16 cellular contexts compared by ENCODE assay signal in genomic region chr16:10929853-10930754, GRCh38. TPM values are rescaled to one million over a fixed set of nuclear protein-coding genes. Genes with fewer than 3 reads are reported as not detected.
DNase-seq lines count a peak whose midpoint lies in the region; ATAC-seq, FAIRE-seq and TF ChIP-seq lines count a peak whose summit lies in the region.
"Had no signal": no experiment of that assay in that cellular context is flagged by ENCODE, and none has a peak within 500 bp of the region (broad histone marks: within the 10 kb centered on the region; RNA-seq: fewer than 3 reads in every experiment).

No MANE protein-coding gene starts in this region.

- ATAC-seq in GM12878 (peak; percentile 4; the same call in 2 of the 3 replicates), HG03565 (IDR thresholded peaks at IDR 0.05; ENCODE audit: unreplicated experiment) (no peak)
- ATAC-seq: naive thymus-derived CD8-positive, alpha-beta T cell had no signal

- POLR2A ChIA-PET in activated CD4-positive, alpha-beta memory T cell treated with anti-CD3 and anti-CD28 coated beads, Interleukin-2, amount 10 ng/mL, durations not matched to agents 7 days and 5 days (lab: Charles Lee) = no interaction called here
- POLR2A ChIA-PET in activated CD4-positive, alpha-beta memory T cell treated with anti-CD3 and anti-CD28 coated beads for 36 hours (lab: Charles Lee) = no interaction called here
- POLR2A ChIA-PET in GM12878 (lab: Charles Lee) = interaction anchor here (1.2 kb wide), 2 partner anchors 8 to 24 kb away, joined by 3 to 4 read pairs; no protein-coding TSS in a partner anchor

- H3K4me2 ChIP-seq in GM12878 (ENCODE audit: control insufficient read depth, insufficient read depth) = no peak overlapping the region

- H3K27me3 Mint-ChIP-seq in activated CD4-positive, alpha-beta memory T cell treated with anti-CD3 and anti-CD28 coated beads, Interleukin-2, amount 10 ng/mL, durations not matched to agents 7 days and 5 days = no peaks in the 10 kb centered on the region
- no peaks in the 10 kb centered on the region for H3K27me3 Mint-ChIP-seq in activated CD4-positive, alpha-beta memory T cell treated with anti-CD3 and anti-CD28 coated beads for 36 hours
- H3K27me3 Mint-ChIP-seq: naive thymus-derived CD8-positive, alpha-beta T cell had no signal

- H3K4me1 ChIP-seq in GM12878 (ENCODE audit: control insufficient read depth, insufficient read depth, low read length) (peaks cover 3% of the 10 kb centered on the region), skeletal muscle tissue (ENCODE audit: control insufficient read depth in 3 of 3, insufficient read depth in 3 of 3, low read length in 3 of 3) (peaks cover 36 to 46% (median 40%) of the 10 kb centered on the region in 3 donors)

- H3K9ac ChIP-seq in GM12878 (ENCODE audit: control insufficient read depth, insufficient read depth, low read length) (no peak overlapping the region), skeletal muscle tissue (ENCODE audit: low read depth in 1 of 3, low read length in 3 of 3) (no peak overlapping the region)

- peaks cover 26% of the 10 kb centered on the region for H3K4me1 Mint-ChIP-seq in activated CD4-positive, alpha-beta memory T cell treated with anti-CD3 and anti-CD28 coated beads, Interleukin-2, amount 10 ng/mL, durations not matched to agents 7 days and 5 days
- peaks cover 14% of the 10 kb centered on the region for H3K4me1 Mint-ChIP-seq in activated CD4-positive, alpha-beta memory T cell treated with anti-CD3 and anti-CD28 coated beads for 36 hours (ENCODE audit: low read depth)

- H3K36me3 Mint-ChIP-seq in activated CD4-positive, alpha-beta memory T cell treated with anti-CD3 and anti-CD28 coated beads, Interleukin-2, amount 10 ng/mL, durations not matched to agents 7 days and 5 days (ENCODE audit: low read depth) = peaks cover 16% of the 10 kb centered on the region
- peaks cover 31% of the 10 kb centered on the region for H3K36me3 Mint-ChIP-seq in activated CD4-positive, alpha-beta memory T cell treated with anti-CD3 and anti-CD28 coated beads for 36 hours

- H3K27me3 ChIP-seq in GM12878 (replicated peaks in 1 of 2; ENCODE audit: control insufficient read depth in 2 of 2, insufficient read depth in 2 of 2, low read length in 1 of 2) (no peaks in the 10 kb centered on the region), skeletal muscle tissue (ENCODE audit: control insufficient read depth in 3 of 3, insufficient read depth in 3 of 3, low read length in 3 of 3) (no peaks in the 10 kb centered on the region)
- H3K27me3 ChIP-seq: sigmoid colon, thyroid gland had no signal

- H3K4me3 ChIP-seq in GM12878 = no peak overlapping the region
- no peak overlapping the region for H3K4me3 ChIP-seq in skeletal muscle tissue (ENCODE audit: low read length in 3 of 3)
- H3K4me3 ChIP-seq: sigmoid colon, thyroid gland had no signal

- in situ Hi-C loops in GM12878 (cut with MboI) = no loop called here
- in situ Hi-C loops in G401 (cut with HindIII; ENCODE audit: low sequenced_read_pairs) = no loop called here

- H4K20me1 ChIP-seq in GM12878 (ENCODE audit: control insufficient read depth, insufficient read depth) = no peaks in the 10 kb centered on the region; the same call in 1 of the 2 replicates

- H3K79me2 ChIP-seq in GM12878 (ENCODE audit: control insufficient read depth, insufficient read depth, low read length) = peaks cover 6% of the 10 kb centered on the region

- intact Hi-C loops in activated CD4-positive, alpha-beta memory T cell treated with anti-CD3 and anti-CD28 coated beads for 36 hours (cut with micrococcal nuclease) = no loop called here
- intact Hi-C loops in GM12878 (cut with micrococcal nuclease; ENCODE audit: unreplicated experiment) = no loop called here

- peaks cover 2 to 3% of the 10 kb centered on the region in 2 experiments; a peak in 3 of 4 replicates for H3K36me3 ChIP-seq in GM12878 (ENCODE audit: control insufficient read depth in 2 of 2, insufficient read depth in 2 of 2, low read length in 1 of 2)
- H3K36me3 ChIP-seq in skeletal muscle tissue (ENCODE audit: control insufficient read depth in 3 of 3, insufficient read depth in 3 of 3, low read length in 3 of 3) = peaks cover 40 to 53% (median 42%) of the 10 kb centered on the region in 3 donors

- peak overlapping the region; percentile 32 for H3K27ac Mint-ChIP-seq in activated CD4-positive, alpha-beta memory T cell treated with anti-CD3 and anti-CD28 coated beads, Interleukin-2, amount 10 ng/mL, durations not matched to agents 7 days and 5 days
- no peak overlapping the region for H3K27ac Mint-ChIP-seq in activated CD4-positive, alpha-beta memory T cell treated with anti-CD3 and anti-CD28 coated beads for 36 hours

- BruUV-seq in GM12878 (replicated peaks; lab: Mats Ljungman, UMichigan) = no TSS peak

- no peak for TF ChIP-seq CTCF in GM12878 (IDR thresholded peaks at IDR 0.05 in 2 of 3, conservative IDR thresholded peaks at IDR 0.05 in 1 of 3; ENCODE audit: control insufficient read depth in 2 of 3, extremely low read depth in 1 of 3, insufficient read depth in 1 of 3, low read depth in 3 of 3, low read length in 3 of 3)

- DNase-seq in activated CD4-positive, alpha-beta memory T cell treated with anti-CD3 and anti-CD28 coated beads, Interleukin-2, amount 10 ng/mL, durations not matched to agents 7 days and 5 days = no peak
- no peak for DNase-seq in activated CD4-positive, alpha-beta memory T cell treated with anti-CD3 and anti-CD28 coated beads for 36 hours
- peak; percentile 44 for DNase-seq in NCI-H1105 (lab: John Stamatoyannopoulos, UW)
- DNase-seq in GM12878 (ENCODE audit: low read depth, low spot score) = no peak
- DNase-seq in effector CD8-positive, alpha-beta T cell (lab: John Stamatoyannopoulos, UW) = no peak
- no peak for DNase-seq in G401 (ENCODE audit: low spot score)
- DNase-seq: activated CD4-positive, CD25-positive, alpha-beta regulatory T cell treated with anti-CD3 and anti-CD28 coated beads, Interleukin-2, amount 50 U/mL, for 72 hours; activated gamma-delta T cell; naive thymus-derived CD8-positive, alpha-beta T cell; sigmoid colon had no signal

- TF ChIP-seq POLR2A in GM12878 (IDR thresholded peaks at IDR 0.05; ENCODE audit: low read depth, low read length) = peak; percentile 68; the same call in 1 of the 2 replicates

- FAIRE-seq in GM12878 (lab: Jason Lieb, UNC) = no peak
- FAIRE-seq: colon, keratinocyte had no signal

- RAD21 ChIA-PET in GM12878 (lab: Charles Lee; ENCODE audit: unreplicated experiment) = interaction anchor here (0.5 to 0.8 kb wide), 2 partner anchors 20 to 67 kb away, joined by 3 to 7 read pairs; no protein-coding TSS in a partner anchor

- no peak overlapping the region for H2AFZ ChIP-seq in GM12878 (ENCODE audit: control insufficient read depth, low read depth, low read length)

- H3K9me3 ChIP-seq in GM12878 (replicated peaks; ENCODE audit: control insufficient read depth, insufficient read depth, low read length) (no peaks in the 10 kb centered on the region), skeletal muscle tissue (ENCODE audit: control insufficient read depth in 3 of 3, low read length in 3 of 3) (no peaks in the 10 kb centered on the region)
- H3K9me3 ChIP-seq: sigmoid colon, thyroid gland had no signal

- H3K4me3 Mint-ChIP-seq in activated CD4-positive, alpha-beta memory T cell treated with anti-CD3 and anti-CD28 coated beads, Interleukin-2, amount 10 ng/mL, durations not matched to agents 7 days and 5 days = no peak overlapping the region
- no peak overlapping the region for H3K4me3 Mint-ChIP-seq in activated CD4-positive, alpha-beta memory T cell treated with anti-CD3 and anti-CD28 coated beads for 36 hours
- H3K4me3 Mint-ChIP-seq: naive thymus-derived CD8-positive, alpha-beta T cell had no signal

- TF ChIP-seq EP300 in GM12878 (IDR thresholded peaks at IDR 0.05; ENCODE audit: borderline replicate concordance in 1 of 2, control insufficient read depth in 1 of 2, low read depth in 2 of 2, low read length in 2 of 2) = no peak

- SMC1A ChIA-PET in GM12878 (lab: Charles Lee; ENCODE audit: uncharacterized antibody, unreplicated experiment) = interaction anchor here (0.7 to 1.2 kb wide), 3 partner anchors 8 to 38 kb away, joined by 3 read pairs; no protein-coding TSS in a partner anchor

- TF ChIP-seq RAD21 in GM12878 (IDR thresholded peaks at IDR 0.05; ENCODE audit: insufficient read depth, low read depth, low read length) = no peak

- no peaks in the 10 kb centered on the region for H3K9me3 Mint-ChIP-seq in activated CD4-positive, alpha-beta memory T cell treated with anti-CD3 and anti-CD28 coated beads, Interleukin-2, amount 10 ng/mL, durations not matched to agents 7 days and 5 days
- H3K9me3 Mint-ChIP-seq in activated CD4-positive, alpha-beta memory T cell treated with anti-CD3 and anti-CD28 coated beads for 36 hours = no peaks in the 10 kb centered on the region
- H3K9me3 Mint-ChIP-seq: naive thymus-derived CD8-positive, alpha-beta T cell had no signal

- H3K27ac ChIP-seq in GM12878 (ENCODE audit: control insufficient read depth, insufficient read depth) (no peak overlapping the region), skeletal muscle tissue (ENCODE audit: low read depth, low read length) (peak overlapping the region; percentile 9)
- H3K27ac ChIP-seq: sigmoid colon, thyroid gland had no signal

- CTCF ChIA-PET in activated CD4-positive, alpha-beta memory T cell treated with anti-CD3 and anti-CD28 coated beads, Interleukin-2, amount 10 ng/mL, durations not matched to agents 7 days and 5 days (lab: Charles Lee) = no interaction called here
- CTCF ChIA-PET in activated CD4-positive, alpha-beta memory T cell treated with anti-CD3 and anti-CD28 coated beads for 36 hours (lab: Charles Lee) = interaction anchor here (0.5 kb wide), 1 partner anchor 1484 kb away, joined by 3 read pairs; no protein-coding TSS in a partner anchor
- CTCF ChIA-PET in GM12878 (lab: Yijun Ruan, JAX) = interaction anchor here (0.6 to 1.1 kb wide), 3 partner anchors 11 to 191 kb away, joined by 3 to 5 read pairs (median 3); no protein-coding TSS in a partner anchor

- WGBS in GM12878 (ENCODE audit: insufficient coverage, insufficient replicate concordance, low lambda C conversion rate, missing lambda C conversion rate) = 57% methylated on average over 15 of the region's 15 CpGs

RNA-seq across cellular contexts. Expression of gene DEXI, which starts 12.2 kb away (rescaled TPM):
- 10 to 100 TPM; 24.2 to 24.7 TPM for total RNA-seq in activated CD4-positive, alpha-beta memory T cell treated with anti-CD3 and anti-CD28 coated beads, Interleukin-2, amount 10 ng/mL, durations not matched to agents 7 days and 5 days
- 10 to 100 TPM; 35.1 to 38.2 TPM for total RNA-seq in activated CD4-positive, alpha-beta memory T cell treated with anti-CD3 and anti-CD28 coated beads for 36 hours
- total RNA-seq in GM12878 (2013; cell fraction: nucleolus; rRNA removed) = 26.1 and 29.0 TPM in 2 replicates
- total RNA-seq in GM12878 (2014; rRNA removed) (26.3 and 28.6 TPM in 2 replicates), GM12878 (2014; rRNA removed; fragmentation: Illumina TruSeq; extraction: Trizol) (17.0 and 17.3 TPM in 2 replicates), GM12878 (2021) (22.7 and 24.2 TPM in 2 replicates), skeletal muscle tissue (42.8 TPM)
- polyA plus RNA-seq in GM12878 (2011; ENCODE audit: low read depth) = 7.1 TPM
- polyA plus RNA-seq in GM12878 (2011; rRNA removed) (11.4 and 15.2 TPM in 2 replicates), GM12878 (2014; fragmentation: Illumina TruSeq; extraction: Trizol) (17.8 and 21.7 TPM in 2 replicates), GM12878 (2014; fragmentation: Nextera tagmentation; extraction: Ambion mirVana) (1 to 10 TPM; 1.4 to 4.3 TPM), GM12878 (2014; rRNA removed) (22.9 and 25.7 TPM in 2 replicates), GM12878 (2016; fragmentation: Nextera tagmentation; extraction: Ambion mirVana) (10 to 100 TPM; 14.0 to 19.8 TPM)
- polyA plus RNA-seq in GM12878 (2011; cell fraction: cytosol; rRNA removed) = 21.8 and 24.6 TPM in 2 replicates
- polyA plus RNA-seq in GM12878 (2011; cell fraction: nucleus; rRNA removed) = 37.7 and 44.3 TPM in 2 replicates
- polyA plus RNA-seq in GM12878 (2012) = 15.5 and 16.1 TPM in 2 replicates
- polyA minus RNA-seq in GM12878 (2011; rRNA and poly(A)+ RNA removed) = 18.1 and 24.7 TPM in 2 replicates
- 9.6 and 11.0 TPM in 2 replicates for polyA minus RNA-seq in GM12878 (2011; cell fraction: cytosol; rRNA and poly(A)+ RNA removed)
- polyA minus RNA-seq in GM12878 (2011; cell fraction: nucleus; rRNA and poly(A)+ RNA removed) = 14.1 and 21.8 TPM in 2 replicates
- 90.6 and 91.9 TPM in 2 replicates for total RNA-seq in G401 (2014; rRNA removed; shearing (Covaris generic))

RNA-seq across cellular contexts. Expression of gene CLEC16A, which starts 14.3 kb away (rescaled TPM):
- 10 to 100 TPM; 30.3 to 32.4 TPM for total RNA-seq in activated CD4-positive, alpha-beta memory T cell treated with anti-CD3 and anti-CD28 coated beads, Interleukin-2, amount 10 ng/mL, durations not matched to agents 7 days and 5 days
- total RNA-seq in activated CD4-positive, alpha-beta memory T cell treated with anti-CD3 and anti-CD28 coated beads for 36 hours = 10 to 100 TPM; 25.5 to 26.7 TPM
- 277 and 301 TPM in 2 replicates for total RNA-seq in GM12878 (2013; cell fraction: nucleolus; rRNA removed)
- total RNA-seq in GM12878 (2014; rRNA removed) (17.1 and 17.6 TPM in 2 replicates), GM12878 (2014; rRNA removed; fragmentation: Illumina TruSeq; extraction: Trizol) (14.1 and 14.6 TPM in 2 replicates), GM12878 (2021) (28.7 and 30.0 TPM in 2 replicates), skeletal muscle tissue (14.6 TPM)
- polyA plus RNA-seq in GM12878 (2011; ENCODE audit: low read depth) = 5.6 TPM
- polyA plus RNA-seq in GM12878 (2011; rRNA removed) (16.4 and 20.2 TPM in 2 replicates), GM12878 (2014; fragmentation: Illumina TruSeq; extraction: Trizol) (19.3 and 20.5 TPM in 2 replicates), GM12878 (2014; fragmentation: Nextera tagmentation; extraction: Ambion mirVana) (1 to 10 TPM; 1.5 to 3.1 TPM), GM12878 (2014; rRNA removed) (18.1 and 18.7 TPM in 2 replicates), GM12878 (2016; fragmentation: Nextera tagmentation; extraction: Ambion mirVana) (10 to 100 TPM; 27.1 to 28.8 TPM)
- 17.6 and 21.8 TPM in 2 replicates for polyA plus RNA-seq in GM12878 (2011; cell fraction: cytosol; rRNA removed)
- polyA plus RNA-seq in GM12878 (2011; cell fraction: nucleus; rRNA removed) = 39.8 and 50.1 TPM in 2 replicates
- 11.8 and 12.2 TPM in 2 replicates for polyA plus RNA-seq in GM12878 (2012)
- polyA minus RNA-seq in GM12878 (2011; rRNA and poly(A)+ RNA removed) = 117 and 120 TPM in 2 replicates
- 46.5 and 51.2 TPM in 2 replicates for polyA minus RNA-seq in GM12878 (2011; cell fraction: cytosol; rRNA and poly(A)+ RNA removed)
- 42.9 and 65.1 TPM in 2 replicates for polyA minus RNA-seq in GM12878 (2011; cell fraction: nucleus; rRNA and poly(A)+ RNA removed)
- 15.6 and 16.6 TPM in 2 replicates for total RNA-seq in G401 (2014; rRNA removed; shearing (Covaris generic))

RNA-seq across cellular contexts. Expression of gene CIITA, which starts 53.1 kb away (rescaled TPM):
- total RNA-seq in activated CD4-positive, alpha-beta memory T cell treated with anti-CD3 and anti-CD28 coated beads, Interleukin-2, amount 10 ng/mL, durations not matched to agents 7 days and 5 days = 10 to 100 TPM; 48.5 to 48.9 TPM
- 1 to 10 TPM; 1.8 to 3.2 TPM for total RNA-seq in activated CD4-positive, alpha-beta memory T cell treated with anti-CD3 and anti-CD28 coated beads for 36 hours
- total RNA-seq in GM12878 (2013; cell fraction: nucleolus; rRNA removed) = 733 and 778 TPM in 2 replicates
- 49.6 and 51.4 TPM in 2 replicates for total RNA-seq in GM12878 (2014; rRNA removed)
- total RNA-seq in GM12878 (2014; rRNA removed; fragmentation: Illumina TruSeq; extraction: Trizol) = 31.0 and 37.4 TPM in 2 replicates
- 84.6 and 95.8 TPM in 2 replicates for total RNA-seq in GM12878 (2021)
- 32.4 TPM for polyA plus RNA-seq in GM12878 (2011; ENCODE audit: low read depth)
- 139 and 145 TPM in 2 replicates for polyA plus RNA-seq in GM12878 (2011; rRNA removed)
- polyA plus RNA-seq in GM12878 (2011; cell fraction: cytosol; rRNA removed) = 85.3 and 89.0 TPM in 2 replicates
- 371 and 391 TPM in 2 replicates for polyA plus RNA-seq in GM12878 (2011; cell fraction: nucleus; rRNA removed)
- polyA plus RNA-seq in GM12878 (2012) = 50.3 and 56.0 TPM in 2 replicates
- 35.7 and 51.1 TPM in 2 replicates for polyA plus RNA-seq in GM12878 (2014; fragmentation: Illumina TruSeq; extraction: Trizol)
- 10 to 100 TPM; 11.5 to 12.5 TPM for polyA plus RNA-seq in GM12878 (2014; fragmentation: Nextera tagmentation; extraction: Ambion mirVana)
- polyA plus RNA-seq in GM12878 (2014; rRNA removed) = 74.5 and 82.5 TPM in 2 replicates
- 10 to 100 TPM; 45.3 to 48.2 TPM for polyA plus RNA-seq in GM12878 (2016; fragmentation: Nextera tagmentation; extraction: Ambion mirVana)
- polyA minus RNA-seq in GM12878 (2011; rRNA and poly(A)+ RNA removed) = 158 and 163 TPM in 2 replicates
- polyA minus RNA-seq in GM12878 (2011; cell fraction: cytosol; rRNA and poly(A)+ RNA removed) = 30.1 and 45.4 TPM in 2 replicates
- polyA minus RNA-seq in GM12878 (2011; cell fraction: nucleus; rRNA and poly(A)+ RNA removed) = 156 and 242 TPM in 2 replicates
- 1.0 TPM for total RNA-seq in skeletal muscle tissue
- not detected in 2 replicates for total RNA-seq in G401 (2014; rRNA removed; shearing (Covaris generic))
- total RNA-seq: A673 had no signal

Comparison
In these comparisons a context has a peak if more than half of its experiments do, and no peak if none do; other contexts are left out.
1. RNA of gene CIITA, which starts 53.1 kb away (total RNA-seq): 31.0 to 778 TPM in GM12878 and 48.5 to 48.9 TPM in activated CD4-positive, alpha-beta memory T cell treated with anti-CD3 and anti-CD28 coated beads, Interleukin-2, amount 10 ng/mL, durations not matched to agents 7 days and 5 days; 1.8 to 3.2 TPM in activated CD4-positive, alpha-beta memory T cell treated with anti-CD3 and anti-CD28 coated beads for 36 hours, 1.0 TPM in skeletal muscle tissue (single experiment) and not detected in G401; every median in the first group is over 4 times any median in the second.